In the genomic region with DNA sequence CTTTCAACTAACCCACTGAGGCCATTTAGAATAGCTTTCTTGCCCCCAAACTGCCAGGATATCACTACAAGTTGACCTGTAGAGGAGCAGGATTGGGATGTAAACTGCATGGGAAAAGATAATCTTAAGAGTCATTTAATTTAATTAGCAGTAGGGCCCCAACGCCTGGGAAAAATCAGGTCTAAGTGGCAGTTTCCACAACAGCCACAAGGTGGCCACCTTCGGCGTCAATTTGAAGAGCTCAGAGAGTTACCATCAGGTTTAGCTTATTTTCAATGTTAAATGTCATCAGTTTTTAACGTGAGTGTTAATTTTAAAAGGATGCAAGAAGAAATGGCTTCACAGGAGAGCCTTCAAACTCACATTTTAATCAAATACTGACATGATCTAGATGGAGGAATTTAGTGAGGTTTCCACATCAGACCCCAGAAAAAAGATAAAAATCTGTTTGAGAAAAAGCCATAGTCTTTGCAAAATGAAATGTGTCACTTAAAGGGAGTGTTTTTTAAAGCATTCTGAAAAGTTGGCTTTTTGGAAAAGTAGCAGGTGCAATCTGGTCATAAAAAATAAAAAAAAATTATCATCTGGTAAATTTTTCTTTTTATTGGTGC, we compare ENCODE assay signal across 8 cellular contexts.
DNase-seq lines count a peak whose midpoint lies in the region; ATAC-seq, FAIRE-seq and TF ChIP-seq lines count a peak whose summit lies in the region.

No MANE protein-coding gene starts in this region.

- no peaks in the 10 kb centered on the region for H4K20me1 ChIP-seq in PC-9 (ENCODE audit: insufficient read depth)

- H3K4me1 ChIP-seq in PC-9 (replicated peaks; ENCODE audit: insufficient read depth): no peaks in the 10 kb centered on the region

- H3K36me3 ChIP-seq in PC-9 (ENCODE audit: low read depth): no peaks in the 10 kb centered on the region

- TF ChIP-seq CTCF in AG10803 (conservative IDR thresholded peaks at IDR 0.05; ENCODE audit: low read length) (peak; percentile 91), PC-9 (conservative IDR thresholded peaks at IDR 0.05) (peak; percentile 77)

- no peaks in the 10 kb centered on the region for H3K9me2 ChIP-seq in PC-9 (ENCODE audit: insufficient read depth)

- H3K79me2 ChIP-seq in PC-9 (ENCODE audit: low read depth): no peaks in the 10 kb centered on the region

- intact Hi-C loops in PC-9 (cut with micrococcal nuclease; ENCODE audit: unreplicated experiment): loop anchor here (10.0 kb wide), 1 partner anchor 430 kb away; the partner anchor contains the start of genes CCDC148 and PKP4

- no peak overlapping the region for H3K27ac ChIP-seq in PC-9

- no peak overlapping the region for H2AFZ ChIP-seq in PC-9

- H3K9me3 ChIP-seq in PC-9 (ENCODE audit: insufficient read depth, low read depth): no peaks in the 10 kb centered on the region

- peak; percentile 81 for FAIRE-seq in GM18507 (lab: Jason Lieb, UNC)

- POLR2A ChIA-PET in PC-9 (lab: Charles Lee; ENCODE audit: unreplicated experiment): interaction anchor here (0.6 to 0.7 kb wide), 2 partner anchors 83 to 711 kb away, joined by 6 to 7 read pairs; no protein-coding TSS in a partner anchor

- H3K4me2 ChIP-seq in PC-9: no peak overlapping the region

- DNase-seq in AG10803 (ENCODE audit: low read depth): peak; percentile 55
- DNase-seq in GM18507 (ENCODE audit: extremely low spot score, insufficient read length, low read depth): peak; percentile 20
- peak in 1 of 2 experiments; percentile 50 for DNase-seq in PC-9
- peak; percentile 34 for DNase-seq in activated effector memory CD4-positive, alpha-beta T cell treated with Interleukin-2 at 50 U/mL for 16 hours
- peak; percentile 35 for DNase-seq in globus pallidus (ENCODE audit: low spot score)
- DNase-seq in retina: peak; percentile 70

- no peaks in the 10 kb centered on the region for H3F3A ChIP-seq in PC-9 (ENCODE audit: insufficient read depth, low read depth)

- no TSS peak for BruUV-seq in PC-9 (replicated peaks; lab: Mats Ljungman, UMichigan)

- no peak overlapping the region for H3K4me3 ChIP-seq in AG10803 (ENCODE audit: low read length)
- H3K4me3 ChIP-seq in PC-9: no peak overlapping the region

- ATAC-seq in HG03342 (IDR thresholded peaks at IDR 0.05; ENCODE audit: unreplicated experiment): peak; percentile 91
- no peak for ATAC-seq in HG03045 (IDR thresholded peaks at IDR 0.05; ENCODE audit: unreplicated experiment)

- no peaks in the 10 kb centered on the region for H3K27me3 ChIP-seq in PC-9 (ENCODE audit: insufficient read depth, low read depth)

- CTCF ChIA-PET in PC-9 (lab: Charles Lee): interaction anchor here (0.7 to 1.0 kb wide), 5 partner anchors 10 to 730 kb away, joined by 3 to 9 read pairs (median 3); no protein-coding TSS in a partner anchor
